In the genomic region with DNA sequence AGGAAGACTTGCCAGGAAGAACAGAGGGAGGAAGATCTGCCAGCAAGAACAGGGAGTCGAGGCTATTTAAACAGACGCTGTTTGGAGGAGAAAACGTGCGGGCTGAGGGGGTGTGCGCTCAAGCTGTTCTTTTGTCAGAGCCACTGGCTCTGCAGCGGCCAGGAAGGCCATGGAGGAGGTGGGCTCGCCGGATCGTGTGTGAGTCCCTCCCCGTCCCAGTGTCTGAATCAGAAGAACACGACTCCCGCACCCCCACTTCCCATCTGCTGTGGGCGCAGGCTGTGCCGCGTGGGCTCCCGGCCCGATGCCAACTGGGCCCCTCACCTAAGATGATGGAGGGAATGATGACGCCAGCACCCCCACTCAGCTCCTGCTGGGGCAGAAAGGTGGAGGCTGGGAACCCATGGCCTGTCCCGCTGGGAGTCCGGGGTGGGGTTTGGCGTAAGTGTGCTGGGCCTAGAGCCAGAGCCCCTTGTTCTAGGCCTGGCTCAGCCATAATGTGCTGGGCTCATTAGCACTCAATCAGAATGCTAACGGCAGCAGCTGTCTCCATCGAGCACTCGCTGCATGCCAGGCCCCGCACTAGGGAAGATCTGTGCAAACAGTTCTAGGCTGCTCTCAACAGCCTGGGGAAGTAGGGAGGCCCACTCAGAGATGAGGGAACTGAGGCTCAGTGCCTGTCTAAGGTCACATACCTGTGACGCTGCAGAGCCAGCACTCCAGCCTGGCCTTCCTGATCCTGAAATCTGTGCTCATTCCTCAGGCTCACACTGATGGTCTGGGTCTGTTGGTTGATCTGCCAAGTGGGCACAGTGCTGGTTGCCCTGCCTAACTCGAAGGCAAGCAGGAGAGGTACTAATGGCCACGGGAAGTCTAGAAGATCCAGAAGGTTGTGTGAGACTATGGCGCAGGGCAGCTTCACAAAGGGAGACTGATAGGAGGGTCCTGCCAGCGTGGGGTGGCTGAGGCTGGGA, we compare ENCODE assay signal across 22 cellular contexts. TPM values are rescaled to one million over a fixed set of nuclear protein-coding genes. Genes with fewer than 3 reads are reported as not detected.
DNase-seq lines count a peak whose midpoint lies in the region; ATAC-seq and TF ChIP-seq lines count a peak whose summit lies in the region.
"Had no signal": no experiment of that assay in that cellular context is flagged by ENCODE, and none has a peak within 500 bp of the region (broad histone marks: within the 10 kb centered on the region; RNA-seq: fewer than 3 reads in every experiment).

No MANE protein-coding gene starts in this region.

- H3K27me3 ChIP-seq in SK-N-SH (ENCODE audit: insufficient read depth), result no peaks in the 10 kb centered on the region
- H3K27me3 ChIP-seq: ovary, Peyer's patch, thyroid gland had no signal

- no peaks in the 10 kb centered on the region for H3K4me1 ChIP-seq in SK-N-SH (ENCODE audit: control insufficient read depth in 1 of 2, insufficient read depth in 2 of 2, low read depth in 1 of 2, low read length in 1 of 2)
- H3K4me1 ChIP-seq: Peyer's patch, thyroid gland had no signal

- no peak for TF ChIP-seq RAD21 in SK-N-SH (IDR thresholded peaks at IDR 0.05; ENCODE audit: low read length)

- no peak overlapping the region for H3K27ac ChIP-seq in SK-N-SH (ENCODE audit: low read depth in 2 of 2, low read length in 1 of 2)
- H3K27ac ChIP-seq: ovary, Peyer's patch, skin epidermis, thyroid gland had no signal

- CTCF ChIA-PET in SK-N-SH (lab: Yijun Ruan, JAX), result no interaction called here

- H3F3A ChIP-seq in SK-N-SH (replicated peaks; ENCODE audit: insufficient read depth), result no peaks in the 10 kb centered on the region

- ATAC-seq in GM19324 (IDR thresholded peaks at IDR 0.05; ENCODE audit: low FRiP score, unreplicated experiment), result no peak
- ATAC-seq: left lobe of liver, SK-N-SH treated with all-trans-retinoic acid at 6 μM for 48 hours had no signal

- H3K4me3 ChIP-seq in SK-N-SH (ENCODE audit: low read depth in 2 of 2, low read length in 1 of 2), result no peak overlapping the region
- H3K4me3 ChIP-seq: HAP-1, ovary, Peyer's patch, skin epidermis, thyroid gland had no signal

- no peak overlapping the region for H3K9ac ChIP-seq in SK-N-SH

- no peak for TF ChIP-seq EP300 in SK-N-SH (IDR thresholded peaks at IDR 0.05; ENCODE audit: borderline replicate concordance in 1 of 2, low read depth in 1 of 2, low read length in 1 of 2)

- no peaks in the 10 kb centered on the region for H3K9me3 ChIP-seq in SK-N-SH
- H3K9me3 ChIP-seq: HAP-1, ovary, Peyer's patch, thyroid gland had no signal

- H2AFZ ChIP-seq in SK-N-SH (ENCODE audit: low read depth), result no peak overlapping the region

- H3K4me2 ChIP-seq in SK-N-SH, result no peak overlapping the region

- no peaks in the 10 kb centered on the region for H3K79me2 ChIP-seq in SK-N-SH (ENCODE audit: insufficient read depth)

- no peaks in the 10 kb centered on the region for H3K36me3 ChIP-seq in SK-N-SH (replicated peaks in 1 of 2; ENCODE audit: control insufficient read depth in 1 of 2, insufficient read depth in 2 of 2, low read length in 1 of 2)
- H3K36me3 ChIP-seq: HAP-1, ovary, Peyer's patch, thyroid gland had no signal

- DNase-seq in DMS 273 treated with DMSO at 0.1 percent for 48 hours (lab: John Stamatoyannopoulos, UW) (peak; percentile 76), NCI-H1694 treated with DMSO at 0.1 percent for 48 hours (lab: John Stamatoyannopoulos, UW) (peak; percentile 85), cerebellum (ENCODE audit: low spot score) (peak; percentile 41), pons (ENCODE audit: low spot score) (peak; percentile 20), SK-N-SH (no peak), glomerular visceral epithelial cell (ENCODE audit: extremely low spot score) (no peak)
- no peak for DNase-seq in stimulated activated CD4-positive, alpha-beta T cell treated with anti-CD3 and anti-CD28 coated beads, Interleukin-1b, Interleukin-23, amount 100 ng/mL, for 48 hours
- DNase-seq: activated CD4-positive, alpha-beta T cell treated with anti-CD3 and anti-CD28 coated beads for 4 hours; activated CD8-positive, alpha-beta memory T cell treated with anti-CD3 and anti-CD28 coated beads, Interleukin-2, amount 50 U/mL, for 48 hours; activated naive CD4-positive, alpha-beta T cell; cortex of kidney; foreskin fibroblast; NCI-H1417; NCI-H524 treated with DMSO at 0.1 percent for 48 hours; ovary; thyroid gland had no signal

- no peaks in the 10 kb centered on the region for H4K20me1 ChIP-seq in SK-N-SH (ENCODE audit: insufficient read depth)

- POLR2A ChIA-PET in SK-N-SH (lab: Yijun Ruan, JAX), result no interaction called here

- WGBS in SK-N-SH (ENCODE audit: low lambda C conversion rate), result 79% methylated on average over 3 of the region's 30 CpGs

- no peak for TF ChIP-seq CTCF in SK-N-SH (IDR thresholded peaks at IDR 0.05)

- no peaks in the 10 kb centered on the region for H3K9me2 ChIP-seq in SK-N-SH

TF ChIP-seq in SK-N-SH, 30 proteins besides CTCF, POLR2A, EP300 and RAD21:
- TF ChIP-seq GABPA (IDR thresholded peaks at IDR 0.05; ENCODE audit: low read depth) (no peak), RXRA (IDR thresholded peaks at IDR 0.05; ENCODE audit: borderline replicate concordance, low read depth) (no peak), RCOR1 (IDR thresholded peaks at IDR 0.05; ENCODE audit: low read length) (no peak), TCF12 (IDR thresholded peaks at IDR 0.05) (no peak), ELF1 (IDR thresholded peaks at IDR 0.05) (no peak), NFIC (IDR thresholded peaks at IDR 0.05; ENCODE audit: borderline replicate concordance) (no peak), NRF1 (IDR thresholded peaks at IDR 0.05; ENCODE audit: low read depth, low read length) (no peak)
- TF ChIP-seq, protein P1, sequence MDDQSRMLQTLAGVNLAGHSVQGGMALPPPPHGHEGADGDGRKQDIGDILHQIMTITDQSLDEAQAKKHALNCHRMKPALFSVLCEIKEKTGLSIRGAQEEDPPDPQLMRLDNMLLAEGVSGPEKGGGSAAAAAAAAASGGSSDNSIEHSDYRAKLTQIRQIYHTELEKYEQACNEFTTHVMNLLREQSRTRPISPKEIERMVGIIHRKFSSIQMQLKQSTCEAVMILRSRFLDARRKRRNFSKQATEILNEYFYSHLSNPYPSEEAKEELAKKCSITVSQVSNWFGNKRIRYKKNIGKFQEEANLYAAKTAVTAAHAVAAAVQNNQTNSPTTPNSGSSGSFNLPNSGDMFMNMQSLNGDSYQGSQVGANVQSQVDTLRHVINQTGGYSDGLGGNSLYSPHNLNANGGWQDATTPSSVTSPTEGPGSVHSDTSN (IDR thresholded peaks at IDR 0.05), result no peak
- TF ChIP-seq, protein P2, sequence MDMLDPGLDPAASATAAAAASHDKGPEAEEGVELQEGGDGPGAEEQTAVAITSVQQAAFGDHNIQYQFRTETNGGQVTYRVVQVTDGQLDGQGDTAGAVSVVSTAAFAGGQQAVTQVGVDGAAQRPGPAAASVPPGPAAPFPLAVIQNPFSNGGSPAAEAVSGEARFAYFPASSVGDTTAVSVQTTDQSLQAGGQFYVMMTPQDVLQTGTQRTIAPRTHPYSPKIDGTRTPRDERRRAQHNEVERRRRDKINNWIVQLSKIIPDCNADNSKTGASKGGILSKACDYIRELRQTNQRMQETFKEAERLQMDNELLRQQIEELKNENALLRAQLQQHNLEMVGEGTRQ (IDR thresholded peaks at IDR 0.05; ENCODE audit: borderline replicate concordance, low read depth, low read length), result no peak
- TF ChIP-seq, protein P3, sequence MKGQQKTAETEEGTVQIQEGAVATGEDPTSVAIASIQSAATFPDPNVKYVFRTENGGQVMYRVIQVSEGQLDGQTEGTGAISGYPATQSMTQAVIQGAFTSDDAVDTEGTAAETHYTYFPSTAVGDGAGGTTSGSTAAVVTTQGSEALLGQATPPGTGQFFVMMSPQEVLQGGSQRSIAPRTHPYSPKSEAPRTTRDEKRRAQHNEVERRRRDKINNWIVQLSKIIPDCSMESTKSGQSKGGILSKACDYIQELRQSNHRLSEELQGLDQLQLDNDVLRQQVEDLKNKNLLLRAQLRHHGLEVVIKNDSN (IDR thresholded peaks at IDR 0.05; ENCODE audit: borderline replicate concordance, low read depth), result no peak

RNA-seq across cellular contexts. Expression of a gene that starts 11.5 kb away (rescaled TPM):
- 8.7 TPM for total RNA-seq in cerebellum
- polyA plus RNA-seq in SK-N-SH (2012; rRNA removed), result 1.1 and 1.2 TPM in 2 replicates
- polyA plus RNA-seq in SK-N-SH (2012; cell fraction: cytosol; rRNA removed), result 0.72 and 1.3 TPM in 2 replicates
- 1.2 and 1.6 TPM in 2 replicates for polyA plus RNA-seq in SK-N-SH (2012; cell fraction: nucleus; rRNA removed)

RNA-seq across cellular contexts. Expression of a gene that starts 38.3 kb away (rescaled TPM):
- 10.7 TPM for total RNA-seq in cerebellum
- 15.1 and 17.6 TPM in 2 replicates for polyA plus RNA-seq in SK-N-SH (2012; rRNA removed)
- 10.3 and 13.3 TPM in 2 replicates for polyA plus RNA-seq in SK-N-SH (2012; cell fraction: cytosol; rRNA removed)
- polyA plus RNA-seq in SK-N-SH (2012; cell fraction: nucleus; rRNA removed), result 6.8 and 7.1 TPM in 2 replicates

RNA-seq across cellular contexts. Expression of a gene that starts 39.7 kb away (rescaled TPM):
- total RNA-seq in cerebellum, result 27.4 TPM
- 3.4 and 5.4 TPM in 2 replicates for polyA plus RNA-seq in SK-N-SH (2012; rRNA removed)
- 2.0 and 3.2 TPM in 2 replicates for polyA plus RNA-seq in SK-N-SH (2012; cell fraction: cytosol; rRNA removed)
- polyA plus RNA-seq in SK-N-SH (2012; cell fraction: nucleus; rRNA removed), result 8.3 and 9.1 TPM in 2 replicates

Comparison
In these comparisons a context has a peak if more than half of its experiments do, and no peak if none do; other contexts are left out.
1. DNase-seq: peak in DMS 273 treated with DMSO at 0.1 percent for 48 hours (single experiment), NCI-H1694 treated with DMSO at 0.1 percent for 48 hours (single experiment), cerebellum (single experiment) and pons (single experiment); none in SK-N-SH (single experiment), stimulated activated CD4-positive, alpha-beta T cell treated with anti-CD3 and anti-CD28 coated beads, Interleukin-1b, Interleukin-23, amount 100 ng/mL, for 48 hours (single experiment) and glomerular visceral epithelial cell (single experiment).